ENCODE assay signal across 14 cellular contexts in the genomic region with DNA sequence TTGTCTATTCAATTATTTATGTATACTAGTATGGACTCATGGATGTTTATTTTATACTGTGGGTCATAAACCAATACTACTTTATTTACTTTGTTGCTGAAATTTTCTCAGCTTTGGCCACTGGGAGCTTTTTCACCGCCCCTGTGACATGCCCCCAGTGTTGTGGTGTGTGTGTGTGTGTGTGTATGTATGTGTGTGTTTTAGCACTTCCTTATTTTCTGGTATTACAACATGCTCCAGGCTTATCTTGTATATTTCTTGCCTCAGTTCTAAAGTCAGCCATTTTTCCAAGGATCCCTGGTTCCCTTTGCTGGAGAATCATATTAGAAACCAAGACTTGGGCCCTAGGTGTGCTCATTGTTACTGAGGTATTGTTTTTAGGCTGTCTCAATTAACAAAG.
"Had no signal": no experiment of that assay in that cellular context is flagged by ENCODE, and none has a peak within 500 bp of the region (broad histone marks: within the 10 kb centered on the region; RNA-seq: fewer than 3 reads in every experiment).

No MANE protein-coding gene starts in this region.

- H3K27me3 ChIP-seq: hepatocyte, neural progenitor cell, stomach had no signal

- H3K9me3 ChIP-seq: prostate gland, stomach, thoracic aorta had no signal

- FAIRE-seq: TTC549 had no signal

- DNase-seq: activated CD4-positive, alpha-beta T cell treated with anti-CD3 and anti-CD28 coated beads, Interleukin-2, amount 50 U/mL, for 4 hours; activated gamma-delta T cell treated with Interleukin-2 at 50 U/mL for 16 hours; mesenchymal stem cell; naive thymus-derived CD4-positive, alpha-beta T cell; right cardiac atrium; stimulated activated CD4-positive, alpha-beta T cell treated with anti-CD3 and anti-CD28 coated beads, Interleukin-2, amount 100 ng/mL, for 48 hours; stomach; T-helper 2 cell had no signal

- H3K4me3 ChIP-seq: hepatocyte, neural progenitor cell, prostate gland, skin epidermis, stomach, thoracic aorta had no signal

- H3K36me3 ChIP-seq: neural progenitor cell, prostate gland, stomach, thoracic aorta had no signal

- H3K27ac ChIP-seq: hepatocyte, neural progenitor cell, prostate gland, skin epidermis, stomach had no signal

- ATAC-seq: naive thymus-derived CD4-positive, alpha-beta T cell; right cardiac atrium had no signal

- H3K4me1 ChIP-seq: neural progenitor cell, prostate gland had no signal
